In the genomic region with DNA sequence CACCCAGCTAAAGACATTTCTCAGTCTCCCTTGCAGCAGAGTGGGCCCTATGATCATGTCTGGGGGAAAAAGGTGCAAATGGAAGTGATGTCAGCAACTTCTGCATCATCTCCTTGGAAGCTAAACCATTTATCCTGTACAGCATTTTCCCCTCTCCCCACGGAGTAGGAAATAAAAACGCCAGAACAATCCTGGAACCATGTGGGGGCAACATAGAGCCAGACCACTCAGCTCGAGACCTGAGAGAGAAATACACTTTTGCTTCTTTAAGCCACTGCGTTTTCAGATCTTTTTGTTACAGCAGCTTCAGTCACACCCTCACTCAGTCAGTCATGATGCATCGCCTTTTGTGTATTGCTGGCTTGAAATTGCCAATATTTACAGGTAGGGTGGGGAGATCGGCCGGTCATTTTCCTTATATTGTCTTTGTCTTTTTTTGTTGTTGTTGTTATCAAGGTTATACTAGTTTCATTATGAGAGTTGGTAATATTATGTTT, we compare ENCODE assay signal across 1 cellular context.
TF ChIP-seq lines count a peak whose summit lies in the region.

No MANE protein-coding gene starts in this region.

TF ChIP-seq in SK-N-SH, 30 proteins besides CTCF, POLR2A, EP300 and RAD21 (continued from another document):
- TF ChIP-seq REST (IDR thresholded peaks at IDR 0.05; ENCODE audit: low read depth, low read length) (no peak), TEAD4 (IDR thresholded peaks at IDR 0.05; ENCODE audit: borderline replicate concordance, insufficient read depth) (no peak), TAF1 (IDR thresholded peaks at IDR 0.05; ENCODE audit: borderline replicate concordance, low read depth, low read length) (no peak), RXRA (IDR thresholded peaks at IDR 0.05; ENCODE audit: borderline replicate concordance, low read depth) (no peak), YY1 (IDR thresholded peaks at IDR 0.05; ENCODE audit: low read depth) (no peak), FOSL2 (IDR thresholded peaks at IDR 0.05; ENCODE audit: borderline replicate concordance, low read depth) (no peak), ELF1 (IDR thresholded peaks at IDR 0.05) (no peak)
- TF ChIP-seq, protein P1, sequence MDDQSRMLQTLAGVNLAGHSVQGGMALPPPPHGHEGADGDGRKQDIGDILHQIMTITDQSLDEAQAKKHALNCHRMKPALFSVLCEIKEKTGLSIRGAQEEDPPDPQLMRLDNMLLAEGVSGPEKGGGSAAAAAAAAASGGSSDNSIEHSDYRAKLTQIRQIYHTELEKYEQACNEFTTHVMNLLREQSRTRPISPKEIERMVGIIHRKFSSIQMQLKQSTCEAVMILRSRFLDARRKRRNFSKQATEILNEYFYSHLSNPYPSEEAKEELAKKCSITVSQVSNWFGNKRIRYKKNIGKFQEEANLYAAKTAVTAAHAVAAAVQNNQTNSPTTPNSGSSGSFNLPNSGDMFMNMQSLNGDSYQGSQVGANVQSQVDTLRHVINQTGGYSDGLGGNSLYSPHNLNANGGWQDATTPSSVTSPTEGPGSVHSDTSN (IDR thresholded peaks at IDR 0.05), result no peak
